17 cellular contexts compared by ENCODE assay signal in genomic region chr2:215826376-215826775, GRCh38.
DNase-seq lines count a peak whose midpoint lies in the region; ATAC-seq, FAIRE-seq and TF ChIP-seq lines count a peak whose summit lies in the region.
"Had no signal": no experiment of that assay in that cellular context is flagged by ENCODE, and none has a peak within 500 bp of the region (broad histone marks: within the 10 kb centered on the region; RNA-seq: fewer than 3 reads in every experiment).

No MANE protein-coding gene starts in this region.

- peak overlapping the region; percentile 53 for H3K4me3 ChIP-seq in GM23248
- peak overlapping the region; percentile 72 for H3K4me3 ChIP-seq in adipocyte (ENCODE audit: low read length)
- no peak overlapping the region for H3K4me3 ChIP-seq in keratinocyte (ENCODE audit: control insufficient read depth in 2 of 3, extremely low read depth in 1 of 3, insufficient read depth in 2 of 3, low read depth in 1 of 3, low read length in 3 of 3)
- H3K4me3 ChIP-seq: pancreas had no signal

- DNase-seq in GM23248: peak; percentile 28
- no peak for DNase-seq in adipocyte (ENCODE audit: low read depth)
- no peak for DNase-seq in keratinocyte (ENCODE audit: low read depth, low spot score)
- no peak for DNase-seq in sciatic nerve (ENCODE audit: low spot score)
- no peak for DNase-seq in activated CD4-positive, alpha-beta T cell treated with anti-CD3 and anti-CD28 coated beads, Interleukin-2, amount 50 U/mL, for 4 hours
- no peak for DNase-seq in epidermal melanocyte (ENCODE audit: insufficient read length, low spot score)
- DNase-seq: activated CD4-positive, CD25-positive, alpha-beta regulatory T cell treated with anti-CD3 and anti-CD28 coated beads, Interleukin-2, amount 50 U/mL, for 72 hours; activated naive CD8-positive, alpha-beta T cell treated with anti-CD3 and anti-CD28 coated beads for 36 hours; DMS79 treated with DMSO at 0.1 percent for 48 hours; glutamatergic neuron; left ventricle myocardium superior; NCI-H2227 treated with DMSO at 0.1 percent for 48 hours; pancreas; small intestine had no signal

- H3K4me2 ChIP-seq in GM23248 (ENCODE audit: unreplicated experiment) (peak overlapping the region; percentile 73), keratinocyte (ENCODE audit: control insufficient read depth, extremely low read depth, insufficient read depth, low read depth, low read length) (peak overlapping the region; percentile 4)

- peak; percentile 56 for FAIRE-seq in keratinocyte (lab: Jason Lieb, UNC)
- FAIRE-seq: pancreas, small intestine had no signal

- no peaks in the 10 kb centered on the region for H4K20me1 ChIP-seq in GM23248 (ENCODE audit: insufficient read depth)
- H4K20me1 ChIP-seq in keratinocyte (ENCODE audit: control insufficient read depth, extremely low read depth, insufficient read depth, low read length): no peaks in the 10 kb centered on the region

- H3K27ac ChIP-seq in GM23248 (peak overlapping the region; percentile 60), keratinocyte (ENCODE audit: control insufficient read depth, insufficient read depth, low read length) (no peak overlapping the region)
- H3K27ac ChIP-seq: pancreas had no signal

- H3F3A ChIP-seq in GM23248 (ENCODE audit: insufficient read depth): peaks cover 61% of the 10 kb centered on the region

- ATAC-seq in sciatic nerve (peak; percentile 17), GM19455 (IDR thresholded peaks at IDR 0.05; ENCODE audit: unreplicated experiment) (no peak), GM21529 (IDR thresholded peaks at IDR 0.05; ENCODE audit: unreplicated experiment) (no peak)
- ATAC-seq: left ventricle myocardium superior, Panc1, pancreas had no signal

- no peak for TF ChIP-seq CTCF in keratinocyte (optimal IDR thresholded peaks at IDR 0.05 in 1 of 3, IDR thresholded peaks at IDR 0.05 in 1 of 3, conservative IDR thresholded peaks at IDR 0.05 in 1 of 3; ENCODE audit: extremely low read depth in 1 of 3, insufficient read depth in 2 of 3, low read length in 3 of 3)

- H3K4me1 ChIP-seq in GM23248 (ENCODE audit: insufficient read depth) (peaks cover 56% of the 10 kb centered on the region), adipocyte (ENCODE audit: control insufficient read depth, insufficient read depth, low read length) (peaks cover 46% of the 10 kb centered on the region), keratinocyte (ENCODE audit: control insufficient read depth, extremely low read depth, insufficient read depth, low read length) (peaks cover 8% of the 10 kb centered on the region)
- H3K4me1 ChIP-seq: pancreas had no signal

- H2AFZ ChIP-seq in GM23248 (peak overlapping the region; percentile 18; the same call in 1 of the 2 replicates), keratinocyte (ENCODE audit: control insufficient read depth, low read length) (peak overlapping the region; percentile 75)

- H3K36me3 ChIP-seq in GM23248 (ENCODE audit: low read depth) (no peaks in the 10 kb centered on the region), adipocyte (ENCODE audit: control insufficient read depth, insufficient read depth, low read length, severe bottlenecking) (no peaks in the 10 kb centered on the region), keratinocyte (ENCODE audit: control insufficient read depth in 2 of 2, extremely low read depth in 1 of 2, insufficient read depth in 2 of 2, low read length in 2 of 2) (no peaks in the 10 kb centered on the region)
- H3K36me3 ChIP-seq: pancreas had no signal

- H3K27me3 ChIP-seq in GM23248 (replicated peaks; ENCODE audit: insufficient read depth) (no peaks in the 10 kb centered on the region), adipocyte (replicated peaks; ENCODE audit: control insufficient read depth, insufficient read depth, low read length) (no peaks in the 10 kb centered on the region), keratinocyte (ENCODE audit: control insufficient read depth, extremely low read depth, insufficient read depth, low read length) (no peaks in the 10 kb centered on the region)
- H3K27me3 ChIP-seq: pancreas had no signal

- H3K9me2 ChIP-seq in GM23248 (ENCODE audit: insufficient read depth): no peaks in the 10 kb centered on the region

- H3K9me3 ChIP-seq in GM23248 (ENCODE audit: low read depth) (no peaks in the 10 kb centered on the region), adipocyte (ENCODE audit: control insufficient read depth, low read length) (no peaks in the 10 kb centered on the region), keratinocyte (ENCODE audit: control insufficient read depth, low read depth, low read length) (no peaks in the 10 kb centered on the region)
- H3K9me3 ChIP-seq: pancreas had no signal

- H3K9ac ChIP-seq in GM23248: peak overlapping the region; percentile 57
- H3K9ac ChIP-seq in adipocyte (ENCODE audit: low read length): peak overlapping the region; percentile 84
- H3K9ac ChIP-seq in keratinocyte (ENCODE audit: control insufficient read depth, extremely low read depth, insufficient read depth, low read length): no peak overlapping the region

- H3K79me2 ChIP-seq in GM23248 (ENCODE audit: insufficient read depth): peaks cover 32% of the 10 kb centered on the region
- H3K79me2 ChIP-seq in keratinocyte (ENCODE audit: control insufficient read depth, insufficient read depth, low read length): no peaks in the 10 kb centered on the region

- dilution Hi-C loops in keratinocyte (cut with MboI; ENCODE audit: extremely low pct_ligation_motif_present, low sequenced_read_pairs): no loop called here

- intact Hi-C loops in sciatic nerve (cut with DNase I): no loop called here

- in situ Hi-C loops in GM23248 (cut with MboI): no loop called here

- 71 to 78% methylated on average over 3 of the region's 3 CpGs for WGBS in GM23248 (ENCODE audit: low coverage in 1 of 2, low lambda C conversion rate in 2 of 2, missing lambda C conversion rate in 2 of 2), 2 experiments

- H3K9me1 ChIP-seq in keratinocyte (ENCODE audit: control insufficient read depth, extremely low read depth, insufficient read depth, low read length): no peaks in the 10 kb centered on the region

Comparison
In these comparisons a context has a peak if more than half of its experiments do, and no peak if none do; other contexts are left out.
1. H3K4me3 ChIP-seq: peak in GM23248 (single experiment) and adipocyte (single experiment); none in keratinocyte (0 of 3).